In the genomic region with DNA sequence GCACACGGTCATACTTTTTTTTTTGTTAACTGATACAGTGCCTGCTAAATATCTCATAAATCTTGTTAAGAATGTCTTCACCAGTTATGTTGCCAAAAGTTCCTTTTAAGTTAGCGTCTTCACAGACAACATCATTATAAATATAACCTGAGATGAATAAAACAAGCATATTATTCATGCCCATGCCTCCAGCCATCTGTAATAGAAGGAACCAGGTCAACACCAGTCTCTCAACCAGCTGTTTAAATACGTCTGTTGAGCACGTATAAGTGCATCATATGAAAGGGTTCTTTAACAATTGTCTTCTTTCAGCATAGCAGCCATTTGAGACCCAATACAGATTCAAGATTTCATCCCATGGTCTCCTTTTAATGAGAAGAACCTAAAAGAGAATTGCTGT, we compare ENCODE assay signal across 23 cellular contexts.
"Had no signal": no experiment of that assay in that cellular context is flagged by ENCODE, and none has a peak within 500 bp of the region (broad histone marks: within the 10 kb centered on the region; RNA-seq: fewer than 3 reads in every experiment).

No MANE protein-coding gene starts in this region.

- H3K36me3 ChIP-seq: colonic mucosa, esophagus muscularis mucosa, lower lobe of right lung, neural progenitor cell, prostate gland, right atrium auricular region, thyroid gland, vagina had no signal

- DNase-seq: colonic mucosa; effector CD8-positive, alpha-beta T cell; endodermal cell; foreskin keratinocyte; left ventricle myocardium superior; lower lobe of right lung; naive B cell; nucleus accumbens; stimulated activated CD4-positive, alpha-beta T cell treated with anti-CD3 and anti-CD28 coated beads, Interleukin-12 subunit alpha, Interleukin-12 subunit beta, amount 100 ng/mL, for 4 hours; stimulated activated CD4-positive, alpha-beta T cell treated with anti-CD3 and anti-CD28 coated beads, Interleukin-1b, Interleukin-23, amount 100 ng/mL, for 48 hours; stimulated activated CD4-positive, alpha-beta T cell treated with anti-CD3 and anti-CD28 coated beads, Interleukin-4, amount 100 ng/mL, for 1 hour; stimulated activated CD8-positive, alpha-beta memory T cell treated with anti-CD3 and anti-CD28 coated beads, Interleukin-4, amount 100 ng/mL, for 48 hours; stimulated activated naive CD4-positive, alpha-beta T cell; stimulated activated naive CD8-positive, alpha-beta T cell treated with anti-CD3 and anti-CD28 coated beads, Interleukin-15, amount 100 ng/mL, for 72 hours; thyroid gland had no signal

- H2AFZ ChIP-seq: neural progenitor cell had no signal

- H3K9ac ChIP-seq: neural progenitor cell had no signal

- H3K4me3 ChIP-seq: colonic mucosa, esophagus muscularis mucosa, lower lobe of right lung, neural progenitor cell, prostate gland, right atrium auricular region, smooth muscle cell, thyroid gland, vagina had no signal

- H3K27me3 Mint-ChIP-seq: dendritic cell treated with granulocyte-macrophage colony-stimulating factor and Interleukin-4, amounts not matched to agents 40 ng/mL and 50 ng/mL, for 4 days; natural killer cell treated with Interleukin-12 subunit alpha and Interleukin-12 subunit beta and Interleukin-15 and Interleukin-18, amount 100 ng/mL, for 72 hours; stimulated activated naive CD8-positive, alpha-beta T cell treated with anti-CD3 and anti-CD28 coated beads, Interleukin-15, amount 100 ng/mL, for 72 hours had no signal

- H3K4me3 Mint-ChIP-seq: dendritic cell treated with granulocyte-macrophage colony-stimulating factor and Interleukin-4, amounts not matched to agents 40 ng/mL and 50 ng/mL, for 4 days; endodermal cell; naive B cell; natural killer cell treated with Interleukin-12 subunit alpha and Interleukin-12 subunit beta and Interleukin-15 and Interleukin-18, amount 100 ng/mL, for 72 hours; neural progenitor cell; stimulated activated naive CD8-positive, alpha-beta T cell treated with anti-CD3 and anti-CD28 coated beads, Interleukin-15, amount 100 ng/mL, for 72 hours had no signal

- H3K36me3 Mint-ChIP-seq: neural progenitor cell had no signal

- H3K27ac Mint-ChIP-seq: dendritic cell treated with granulocyte-macrophage colony-stimulating factor and Interleukin-4, amounts not matched to agents 40 ng/mL and 50 ng/mL, for 4 days; endodermal cell; natural killer cell treated with Interleukin-12 subunit alpha and Interleukin-12 subunit beta and Interleukin-15 and Interleukin-18, amount 100 ng/mL, for 72 hours; neural progenitor cell; stimulated activated naive CD8-positive, alpha-beta T cell treated with anti-CD3 and anti-CD28 coated beads, Interleukin-15, amount 100 ng/mL, for 72 hours had no signal

- H3K4me2 ChIP-seq: neural progenitor cell, smooth muscle cell had no signal

- H3K9me3 ChIP-seq: colonic mucosa, lower lobe of right lung, prostate gland, thyroid gland, vagina had no signal

- H3K4me1 Mint-ChIP-seq: endodermal cell; neural progenitor cell; stimulated activated naive CD8-positive, alpha-beta T cell treated with anti-CD3 and anti-CD28 coated beads, Interleukin-15, amount 100 ng/mL, for 72 hours had no signal

- H3K9me3 Mint-ChIP-seq: neural progenitor cell had no signal

- H3K27ac ChIP-seq: colonic mucosa, esophagus muscularis mucosa, foreskin keratinocyte, lower lobe of right lung, neural progenitor cell, prostate gland, right atrium auricular region, thyroid gland, vagina had no signal

- H3K27me3 ChIP-seq: colonic mucosa, esophagus muscularis mucosa, foreskin keratinocyte, neural progenitor cell, right atrium auricular region, thyroid gland, vagina had no signal

- H3K4me1 ChIP-seq: colonic mucosa, esophagus muscularis mucosa, foreskin keratinocyte, lower lobe of right lung, neural progenitor cell, prostate gland, right atrium auricular region, thyroid gland, vagina had no signal
